In the genomic region with DNA sequence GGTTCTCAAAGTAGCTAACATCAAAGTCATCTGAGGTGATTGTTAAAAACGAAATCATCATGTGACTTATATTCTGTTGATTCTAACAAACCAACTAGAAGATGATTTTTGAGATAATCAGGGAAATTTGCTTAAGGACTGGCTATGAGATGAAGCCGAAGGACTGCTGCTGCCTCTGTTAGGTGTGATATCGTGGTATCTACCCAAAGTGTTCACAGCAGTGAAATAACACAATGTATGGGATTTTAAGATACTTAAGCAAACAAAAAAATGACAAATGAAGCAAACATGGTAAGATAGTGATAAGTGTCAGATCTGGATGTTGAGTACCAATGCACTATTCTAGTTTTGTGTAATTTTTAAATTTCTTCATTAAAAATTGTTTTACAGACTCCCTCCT, we compare ENCODE assay signal across 25 cellular contexts.
"Had no signal": no experiment of that assay in that cellular context is flagged by ENCODE, and none has a peak within 500 bp of the region (broad histone marks: within the 10 kb centered on the region; RNA-seq: fewer than 3 reads in every experiment).

No MANE protein-coding gene starts in this region.

- H3K27me3 ChIP-seq: neural progenitor cell, ovary, right lobe of liver, sigmoid colon, suprapubic skin, testis, tibial artery, transverse colon, upper lobe of right lung, uterus had no signal

- H2AFZ ChIP-seq: neural progenitor cell, parathyroid adenoma had no signal

- H3K4me2 ChIP-seq: neural progenitor cell had no signal

- FAIRE-seq: small intestine had no signal

- H3K4me3 ChIP-seq: neural progenitor cell, ovary, psoas muscle, right lobe of liver, sigmoid colon, suprapubic skin, testis, tibial artery, transverse colon, upper lobe of right lung, uterus had no signal

- H3K36me3 ChIP-seq: ovary, right lobe of liver, suprapubic skin, transverse colon, uterus had no signal

- H3K9ac ChIP-seq: neural progenitor cell, parathyroid adenoma had no signal

- H3K79me2 ChIP-seq: parathyroid adenoma had no signal

- H3K9me3 ChIP-seq: ovary, psoas muscle, right lobe of liver, sigmoid colon, suprapubic skin, testis, tibial artery, transverse colon, upper lobe of right lung, uterus had no signal

- ATAC-seq: psoas muscle; right cardiac atrium; right lobe of liver; stimulated activated effector memory CD8-positive, alpha-beta T cell treated with anti-CD3 and anti-CD28 coated beads, Interleukin-12 subunit alpha, Interleukin-12 subunit beta, amount 100 ng/mL, for 72 hours; stimulated activated naive B cell treated with anti-CD40 and anti-IgM and Interleukin-4, amounts not matched to agents 10 μg/mL and 1 μg/mL and 100 μg/mL, for 72 hours; upper lobe of right lung had no signal

- H3K4me1 ChIP-seq: neural progenitor cell, psoas muscle, right lobe of liver, suprapubic skin, testis, transverse colon, upper lobe of right lung, uterus had no signal

- DNase-seq: natural killer cell; occipital lobe; ovary; posterior cingulate gyrus; psoas muscle; right cardiac atrium; right lobe of liver; sigmoid colon; small intestine; stimulated activated CD4-positive, alpha-beta T cell treated with anti-CD3 and anti-CD28 coated beads, Interleukin-15, amount 100 ng/mL, for 24 hours; stimulated activated CD4-positive, alpha-beta T cell treated with anti-CD3 and anti-CD28 coated beads, Interleukin-2, amount 100 ng/mL, for 24 hours; stimulated activated CD4-positive, alpha-beta T cell treated with anti-CD3 and anti-CD28 coated beads, Interleukin-2, amount 100 ng/mL, for 48 hours; stimulated activated CD4-positive, alpha-beta T cell treated with anti-CD3 and anti-CD28 coated beads, Interleukin-4, amount 100 ng/mL, for 24 hours; stimulated activated naive B cell treated with anti-CD40 and anti-IgM and Interleukin-4, amounts not matched to agents 10 μg/mL and 1 μg/mL and 100 μg/mL, for 72 hours; stimulated activated naive CD4-positive, alpha-beta T cell treated with Interleukin-2 at 50 U/mL for 16 hours; substantia nigra; testis; tibial artery; transverse colon; upper lobe of right lung; uterus had no signal

- H3K27ac ChIP-seq: neural progenitor cell, ovary, parathyroid adenoma, psoas muscle, right lobe of liver, sigmoid colon, suprapubic skin, testis, tibial artery, transverse colon, upper lobe of right lung, uterus had no signal
